In genomic region chr5:57216714-57217113, GRCh38 we compare ENCODE assay signal across 14 cellular contexts. TPM values are rescaled to one million over a fixed set of nuclear protein-coding genes. Genes with fewer than 3 reads are reported as not detected.
A peak's percentile ranks its signal among the peaks of the same experiment; 100 is the strongest.
DNase-seq lines count a peak whose midpoint lies in the region; TF ChIP-seq lines count a peak whose summit lies in the region.
"Had no signal": no experiment of that assay in that cellular context is flagged by ENCODE, and none has a peak within 500 bp of the region (broad histone marks: within the 10 kb centered on the region; RNA-seq: fewer than 3 reads in every experiment).

No MANE protein-coding gene starts in this region.

- POLR2A ChIA-PET in PC-9 (lab: Charles Lee; ENCODE audit: unreplicated experiment): no interaction called here

- H3K9me2 ChIP-seq in PC-9 (ENCODE audit: insufficient read depth) (no peaks in the 10 kb centered on the region), MM.1S (replicated peaks; ENCODE audit: insufficient read depth, low read length) (no peaks in the 10 kb centered on the region)

- no peak for TF ChIP-seq CTCF in PC-9 (conservative IDR thresholded peaks at IDR 0.05)
- no peak for TF ChIP-seq CTCF in MM.1S (IDR thresholded peaks at IDR 0.05; ENCODE audit: low read length)

- H3K27ac ChIP-seq in PC-9 (peak overlapping the region; percentile 48), mesenchymal stem cell (ENCODE audit: low read length, poor library complexity, severe bottlenecking) (no peak overlapping the region), MM.1S (ENCODE audit: low read length) (no peak overlapping the region)

- H3K27me3 ChIP-seq in PC-9 (ENCODE audit: insufficient read depth, low read depth) (no peaks in the 10 kb centered on the region), mesenchymal stem cell (ENCODE audit: control insufficient read depth in 1 of 2, insufficient read depth in 1 of 2, low read length in 2 of 2) (no peaks in the 10 kb centered on the region), MM.1S (replicated peaks; ENCODE audit: insufficient read depth, low read length) (no peaks in the 10 kb centered on the region)

- CTCF ChIA-PET in PC-9 (lab: Charles Lee): no interaction called here

- H4K20me1 ChIP-seq in PC-9 (ENCODE audit: insufficient read depth) (peaks cover 26% of the 10 kb centered on the region), MM.1S (ENCODE audit: insufficient read depth, low read length) (peaks cover 52% of the 10 kb centered on the region)

- peaks cover 30% of the 10 kb centered on the region for H3F3A ChIP-seq in PC-9 (ENCODE audit: insufficient read depth, low read depth)
- peaks cover 5% of the 10 kb centered on the region; the same call in 1 of the 2 replicates for H3F3A ChIP-seq in MM.1S (ENCODE audit: insufficient read depth, low read length)

- H2AK5ac ChIP-seq in mesenchymal stem cell (ENCODE audit: low read length, severe bottlenecking): no peak overlapping the region

- peak overlapping the region; percentile 40 for H3K9ac ChIP-seq in mesenchymal stem cell (ENCODE audit: low read length)
- no peak overlapping the region for H3K9ac ChIP-seq in MM.1S (ENCODE audit: low read length)

- H2BK120ac ChIP-seq in mesenchymal stem cell (ENCODE audit: low read depth, low read length): no peak overlapping the region

- no peak overlapping the region for H3K14ac ChIP-seq in mesenchymal stem cell (ENCODE audit: low read length in 2 of 2)

- H3K4me3 ChIP-seq in PC-9 (no peak overlapping the region), mesenchymal stem cell (ENCODE audit: insufficient read depth in 1 of 2, low read depth in 1 of 2, low read length in 2 of 2) (no peak overlapping the region), MM.1S (ENCODE audit: low read length) (no peak overlapping the region)

- no peak overlapping the region for H2BK15ac ChIP-seq in mesenchymal stem cell (ENCODE audit: low read depth, poor library complexity, severe bottlenecking)

- H4K91ac ChIP-seq in mesenchymal stem cell (ENCODE audit: low read length): no peak overlapping the region

- H3K18ac ChIP-seq in mesenchymal stem cell (ENCODE audit: low read depth in 1 of 2, low read length in 2 of 2): no peak overlapping the region

- no peak overlapping the region for H2BK5ac ChIP-seq in mesenchymal stem cell (ENCODE audit: low read depth, low read length, poor library complexity, severe bottlenecking)

- 100% methylated on average over 1 of the region's 4 CpGs for WGBS in mesenchymal stem cell

- no peak overlapping the region for H2AFZ ChIP-seq in PC-9
- H2AFZ ChIP-seq in mesenchymal stem cell (ENCODE audit: low read depth, low read length): no peak overlapping the region
- no peak overlapping the region for H2AFZ ChIP-seq in MM.1S (ENCODE audit: low read length)

- intact Hi-C loops in PC-9 (cut with micrococcal nuclease; ENCODE audit: unreplicated experiment): loop anchor here (2.0 kb wide), 1 partner anchor 44 kb away; no protein-coding TSS in a partner anchor

- no TSS peak for BruUV-seq in PC-9 (replicated peaks; lab: Mats Ljungman, UMichigan)

- H3K4me1 ChIP-seq in PC-9 (replicated peaks; ENCODE audit: insufficient read depth) (peaks cover 45% of the 10 kb centered on the region), mesenchymal stem cell (ENCODE audit: control insufficient read depth, insufficient read depth, low read depth, low read length) (peaks cover 7% of the 10 kb centered on the region), MM.1S (ENCODE audit: low read length) (peaks cover 10% of the 10 kb centered on the region)

- peaks cover 5% of the 10 kb centered on the region for H3K79me1 ChIP-seq in mesenchymal stem cell (replicated peaks; ENCODE audit: low read length, poor library complexity, severe bottlenecking)

- no peak overlapping the region for H2BK12ac ChIP-seq in mesenchymal stem cell (ENCODE audit: low read length in 2 of 2)

- no peak overlapping the region for H4K8ac ChIP-seq in mesenchymal stem cell (ENCODE audit: low read length)

- no peak overlapping the region for H3K4ac ChIP-seq in mesenchymal stem cell (ENCODE audit: low read depth in 1 of 2, low read length in 2 of 2)

- H3K79me2 ChIP-seq in PC-9 (ENCODE audit: low read depth) (peaks cover 96% of the 10 kb centered on the region), MM.1S (ENCODE audit: low read length) (peaks cover 98% of the 10 kb centered on the region)

- DNase-seq in EL (peak; percentile 80), PC-9 (peak in 1 of 2 experiments; percentile 91), dedifferentiated amniotic fluid mesenchymal stem cell (ENCODE audit: extremely low spot score) (peak; percentile 62), mesenchymal stem cell (peak; percentile 51), Kasumi-1 (lab: John Stamatoyannopoulos, UW) (no peak), MM.1S (no peak)
- no peak for DNase-seq in stimulated activated CD8-positive, alpha-beta memory T cell treated with anti-CD3 and anti-CD28 coated beads, Interleukin-4, amount 100 ng/mL, for 48 hours
- DNase-seq in stimulated activated CD4-positive, alpha-beta T cell treated with anti-CD3 and anti-CD28 coated beads, Interleukin-12 subunit alpha, Interleukin-12 subunit beta, amount 100 ng/mL, for 4 hours: no peak
- DNase-seq: DND-41; head of caudate nucleus; NCI-H1105 treated with DMSO at 0.1 percent for 48 hours; NCI-H446; stimulated activated CD4-positive, alpha-beta T cell treated with anti-CD3 and anti-CD28 coated beads, Interleukin-2, amount 100 ng/mL, for 24 hours; T-helper 1 cell had no signal

- peaks cover 11% of the 10 kb centered on the region; the same call in 1 of the 2 replicates for H3K36me3 ChIP-seq in PC-9 (ENCODE audit: low read depth)
- H3K36me3 ChIP-seq in mesenchymal stem cell (ENCODE audit: control insufficient read depth in 1 of 2, insufficient read depth in 2 of 2, low read depth in 1 of 2, low read length in 2 of 2): peaks cover 11 to 20% of the 10 kb centered on the region in 2 experiments
- H3K36me3 ChIP-seq in MM.1S (replicated peaks; ENCODE audit: insufficient read depth, low read length): no peaks in the 10 kb centered on the region; the same call in none of the 2 replicates

- peak overlapping the region; percentile 45; the same call in 1 of the 2 replicates for H3K4me2 ChIP-seq in PC-9
- H3K4me2 ChIP-seq in mesenchymal stem cell (ENCODE audit: low read length, poor library complexity, severe bottlenecking): no peak overlapping the region
- no peak overlapping the region for H3K4me2 ChIP-seq in MM.1S (ENCODE audit: low read depth, low read length)

- H3K9me3 ChIP-seq in PC-9 (ENCODE audit: insufficient read depth, low read depth) (no peaks in the 10 kb centered on the region; the same call in 1 of the 2 replicates), mesenchymal stem cell (ENCODE audit: control insufficient read depth, low read length) (no peaks in the 10 kb centered on the region), MM.1S (replicated peaks; ENCODE audit: insufficient read depth, low read length) (no peaks in the 10 kb centered on the region)

- H3K23ac ChIP-seq in mesenchymal stem cell (ENCODE audit: low read length in 2 of 2): no peak overlapping the region

RNA-seq across cellular contexts. Expression of gene GPBP1, which starts 42.9 kb away (rescaled TPM):
- total RNA-seq in PC-9 (2021): 62.4 and 75.0 TPM in 2 replicates
- polyA plus RNA-seq in mesenchymal stem cell (2013, experiment 1 of 2): 35.5 TPM
- polyA plus RNA-seq in mesenchymal stem cell (2013, experiment 2 of 2): 37.4 TPM

Comparison
In these comparisons a context has a peak if more than half of its experiments do, and no peak if none do; other contexts are left out.
1. DNase-seq: peak in EL (single experiment), dedifferentiated amniotic fluid mesenchymal stem cell (single experiment) and mesenchymal stem cell (single experiment); none in stimulated activated CD8-positive, alpha-beta memory T cell treated with anti-CD3 and anti-CD28 coated beads, Interleukin-4, amount 100 ng/mL, for 48 hours (single experiment), Kasumi-1 (0 of 2), MM.1S (single experiment) and stimulated activated CD4-positive, alpha-beta T cell treated with anti-CD3 and anti-CD28 coated beads, Interleukin-12 subunit alpha, Interleukin-12 subunit beta, amount 100 ng/mL, for 4 hours (single experiment).